2 cellular contexts compared by ENCODE assay signal in genomic region chr6:42766163-42766670, GRCh38.
TF ChIP-seq lines count a peak whose summit lies in the region.

No MANE protein-coding gene starts in this region.

TF ChIP-seq in A549, 52 proteins besides CTCF, POLR2A, EP300 and RAD21:
- TF ChIP-seq FOSL2 (IDR thresholded peaks at IDR 0.05) (no peak), FOSL2 (CRISPR knock-in tag; IDR thresholded peaks at IDR 0.05) (peak; percentile 36), CHD2 (IDR thresholded peaks at IDR 0.05; ENCODE audit: low read length, partially characterized antibody) (no peak), REST (IDR thresholded peaks at IDR 0.05) (no peak), KDM5A (IDR thresholded peaks at IDR 0.05) (no peak), RARB (CRISPR knock-in tag; IDR thresholded peaks at IDR 0.05) (no peak)
TF ChIP-seq in A549: peak in this region for 1.

TF ChIP-seq in K562, 482 proteins besides CTCF, POLR2A, EP300 and RAD21:
- TF ChIP-seq CBX5 (IDR thresholded peaks at IDR 0.05; ENCODE audit: borderline replicate concordance, low read depth) = no peak
- no peak for TF ChIP-seq NEUROD1 (IDR thresholded peaks at IDR 0.05; ENCODE audit: borderline replicate concordance, low read depth, low read length, partially characterized antibody)
- 0 out of 2 replicates have a peak, but pooled peaks have one; percentile 17 for TF ChIP-seq FOXJ3 (CRISPR knock-in tag; IDR thresholded peaks at IDR 0.05)
TF ChIP-seq in K562: peak in this region for 1.
